ENCODE assay signal across 7 cellular contexts in genomic region chr4:1046581-1047011, GRCh38. TPM values are rescaled to one million over a fixed set of nuclear protein-coding genes. Genes with fewer than 3 reads are reported as not detected.
DNase-seq lines count a peak whose midpoint lies in the region; ATAC-seq and TF ChIP-seq lines count a peak whose summit lies in the region.
"Not testable (repeated sequence)": the region's sequence is repeated elsewhere in the genome, so short reads cannot be mapped to it uniquely, and the experiment has no call there.

No MANE protein-coding gene starts in this region.

- CTCF ChIA-PET in Panc1 (lab: Charles Lee), result not testable (repeated sequence)

- POLR2A ChIA-PET in Panc1 (lab: Charles Lee), result not testable (repeated sequence)

- DNase-seq in EH (ENCODE audit: low read depth), result peak; percentile 83
- peak; percentile 58 for DNase-seq in MG63
- DNase-seq in Panc1 (ENCODE audit: low read depth, low spot score), result not testable (repeated sequence)
- DNase-seq in ascending aorta (ENCODE audit: low spot score in 2 of 2), result peak in 1 of 2 donors; percentile 72
- DNase-seq in fibroblast of lung (ENCODE audit: low read depth in 2 of 2), result peak; percentile 64 to 72
- peak; percentile 88 for DNase-seq in left kidney (ENCODE audit: low read depth, low spot score)
- peak; percentile 89 for DNase-seq in posterior vena cava (ENCODE audit: low spot score)

- intact Hi-C loops in Panc1 (cut with micrococcal nuclease; ENCODE audit: unreplicated experiment), result not testable (repeated sequence)
- intact Hi-C loops in ascending aorta (cut with DNase I), result loop anchor here (10.0 kb wide), 1 partner anchor 298 kb away; the partner anchor contains the start of gene UVSSA
- intact Hi-C loops in posterior vena cava (cut with DNase I), result loop anchor here in 1 of 2 donors (1.0 kb wide), 1 partner anchor 74 kb away; no protein-coding TSS in a partner anchor

- H2AFZ ChIP-seq in fibroblast of lung (ENCODE audit: low read length), result not testable (repeated sequence)

- H3K27ac ChIP-seq in Panc1 (ENCODE audit: low read length), result peak overlapping the region; percentile 18; the same call in 1 of the 2 replicates
- H3K27ac ChIP-seq in ascending aorta, result peak overlapping the region; percentile 38 to 39
- H3K27ac ChIP-seq in fibroblast of lung (ENCODE audit: insufficient read depth, low read length), result not testable (repeated sequence)

- in situ Hi-C loops in Panc1 (cut with HindIII; ENCODE audit: low pct_unique_long_range_greater_than_20kb, low sequenced_read_pairs), result not testable (repeated sequence)

- not testable (repeated sequence) for H3K9ac ChIP-seq in fibroblast of lung (ENCODE audit: insufficient read depth, low read length)

- H3K4me1 ChIP-seq in Panc1 (ENCODE audit: control insufficient read depth, insufficient read depth, low read length) (peaks cover 38% of the 10 kb centered on the region), ascending aorta (peaks cover 21 to 49% of the 10 kb centered on the region in 2 donors), fibroblast of lung (ENCODE audit: control insufficient read depth, extremely low read depth, insufficient read depth, low read length) (peaks cover 20% of the 10 kb centered on the region)

- not testable (repeated sequence) for H4K20me1 ChIP-seq in fibroblast of lung (ENCODE audit: control insufficient read depth, extremely low read depth, insufficient read depth, low read length)

- not testable (repeated sequence) for H3K27me3 ChIP-seq in MG63; Panc1 (ENCODE audit: control insufficient read depth, insufficient read depth, low read length); ascending aorta; fibroblast of lung (ENCODE audit: control insufficient read depth, insufficient read depth, low read length)

- BruUV-seq in Panc1 (replicated peaks; lab: Mats Ljungman, UMichigan), result not testable (repeated sequence)

- not testable (repeated sequence) for ATAC-seq in Panc1

- TF ChIP-seq CTCF in Panc1 (IDR thresholded peaks at IDR 0.05); ascending aorta (IDR thresholded peaks at IDR 0.05); fibroblast of lung (conservative IDR thresholded peaks at IDR 0.05 in 1 of 2, IDR thresholded peaks at IDR 0.05 in 1 of 2; ENCODE audit: low read depth in 1 of 2, low read length in 2 of 2): not testable (repeated sequence)

- H3K9me3 ChIP-seq in MG63; Panc1 (ENCODE audit: control insufficient read depth, insufficient read depth, low read depth, low read length); ascending aorta; fibroblast of lung (ENCODE audit: control insufficient read depth, insufficient read depth, low read depth, low read length): not testable (repeated sequence)

- not testable (repeated sequence) for H3K79me2 ChIP-seq in fibroblast of lung (ENCODE audit: control insufficient read depth, insufficient read depth, low read length)

- peak overlapping the region; percentile 69 for H3K4me2 ChIP-seq in fibroblast of lung (ENCODE audit: extremely low read depth, insufficient read depth, low read length)

- not testable (repeated sequence) for H3K36me3 ChIP-seq in MG63; Panc1 (ENCODE audit: control insufficient read depth, insufficient read depth, low read length); ascending aorta; fibroblast of lung (ENCODE audit: control insufficient read depth, insufficient read depth, low read length)

- not testable (repeated sequence) for H3K4me3 ChIP-seq in MG63
- H3K4me3 ChIP-seq in Panc1 (ENCODE audit: low read depth in 2 of 2, low read length in 2 of 2) (peak overlapping the region; percentile 11 to 31; a peak in 3 of 4 replicates), ascending aorta (peak overlapping the region in 1 of 2 donors; percentile 44), fibroblast of lung (replicated peaks in 1 of 4; ENCODE audit: control extremely low read depth in 1 of 4, insufficient read depth in 1 of 4, low read depth in 3 of 4, low read length in 4 of 4) (peak overlapping the region in 1 of 4 experiments; percentile 17)

RNA-seq across cellular contexts. Expression of gene FGFRL1, which starts 35.2 kb away (rescaled TPM):
- total RNA-seq in MG63 (2014; rRNA removed; shearing (Covaris generic); ENCODE audit: low replicate concordance), result 41.7 and 59.5 TPM in 2 replicates
- total RNA-seq in Panc1 (2021; ENCODE audit: unreplicated experiment) (43.1 TPM), ascending aorta (79.1 TPM), fibroblast of lung (5.6 and 6.1 TPM in 2 replicates), posterior vena cava (10 to 100 TPM; 16.2 to 20.7 TPM)
- polyA plus RNA-seq in Panc1 (2012; ENCODE audit: insufficient read length), result 57.6 TPM
- 10.0 and 21.2 TPM in 2 replicates for polyA plus RNA-seq in fibroblast of lung
- 10.7 and 18.2 TPM in 2 replicates for polyA plus RNA-seq in fibroblast of lung (2012)
- 74.1 and 108 TPM in 2 replicates for polyA minus RNA-seq in fibroblast of lung (ENCODE audit: low replicate concordance)

RNA-seq across cellular contexts. Expression of gene SLC26A1, which starts 53.4 kb away (rescaled TPM):
- total RNA-seq in MG63 (2014; rRNA removed; shearing (Covaris generic); ENCODE audit: low replicate concordance), result not detected in 2 replicates
- total RNA-seq in Panc1 (2021; ENCODE audit: unreplicated experiment) (1.8 TPM), ascending aorta (not detected), fibroblast of lung (0.26 and 0.33 TPM in 2 replicates), posterior vena cava (under 1 TPM in 1 of 2 donors, not detected in 1; 0.14 TPM)
- 3.2 TPM for polyA plus RNA-seq in Panc1 (2012; ENCODE audit: insufficient read length)
- 0.05 and 0.07 TPM in 2 replicates for polyA plus RNA-seq in fibroblast of lung
- polyA plus RNA-seq in fibroblast of lung (2012), result 0.86 and 1.7 TPM in 2 replicates
- polyA minus RNA-seq in fibroblast of lung (ENCODE audit: low replicate concordance), result not detected in 2 replicates

RNA-seq across cellular contexts. Expression of gene IDUA, which starts 59.8 kb away (rescaled TPM):
- 3.4 and 13.5 TPM in 2 replicates for total RNA-seq in MG63 (2014; rRNA removed; shearing (Covaris generic); ENCODE audit: low replicate concordance)
- total RNA-seq in Panc1 (2021; ENCODE audit: unreplicated experiment), result 30.6 TPM
- polyA plus RNA-seq in Panc1 (2012; ENCODE audit: insufficient read length), result 28.5 TPM
- 118 TPM for total RNA-seq in ascending aorta
- total RNA-seq in fibroblast of lung, result 10.3 and 11.1 TPM in 2 replicates
- 2.1 and 3.1 TPM in 2 replicates for polyA plus RNA-seq in fibroblast of lung
- 5.9 TPM in 2 replicates for polyA plus RNA-seq in fibroblast of lung (2012)
- 4.8 and 6.4 TPM in 2 replicates for polyA minus RNA-seq in fibroblast of lung (ENCODE audit: low replicate concordance)
- 10 to 100 TPM; 19.0 to 29.0 TPM for total RNA-seq in posterior vena cava
